9 cellular contexts compared by ENCODE assay signal in genomic region chr1:232627645-232628334, GRCh38. TPM values are rescaled to one million over a fixed set of nuclear protein-coding genes. Genes with fewer than 3 reads are reported as not detected.
DNase-seq lines count a peak whose midpoint lies in the region; ATAC-seq and TF ChIP-seq lines count a peak whose summit lies in the region.
"Had no signal": no experiment of that assay in that cellular context is flagged by ENCODE, and none has a peak within 500 bp of the region (broad histone marks: within the 10 kb centered on the region; RNA-seq: fewer than 3 reads in every experiment).

No MANE protein-coding gene starts in this region.

- peaks cover 16 to 25% of the 10 kb centered on the region in 2 donors for H3K4me1 Mint-ChIP-seq in natural killer cell

- ATAC-seq in natural killer cell (no peak), HG02938 (IDR thresholded peaks at IDR 0.05; ENCODE audit: unreplicated experiment) (no peak)

- DNase-seq in CD1c-positive myeloid dendritic cell (ENCODE audit: extremely low spot score) (peak; percentile 45), HAP-1 (ENCODE audit: low spot score in 2 of 2) (peak in 1 of 2 experiments; percentile 51), NCI-H526 (lab: John Stamatoyannopoulos, UW) (peak; percentile 38 to 64), coronary artery (ENCODE audit: low spot score) (no peak), natural killer cell (no peak), GM13976 (ENCODE audit: low spot score) (no peak), amniotic stem cell (lab: John Stamatoyannopoulos, UW) (no peak)

- no peaks in the 10 kb centered on the region for H3K36me3 Mint-ChIP-seq in natural killer cell

- intact Hi-C loops in natural killer cell (cut with micrococcal nuclease) = no loop called here

- H3K27ac ChIP-seq in coronary artery = no peak overlapping the region
- H3K27ac ChIP-seq: SK-N-MC had no signal

- peaks cover 18% of the 10 kb centered on the region for H3K4me1 ChIP-seq in HAP-1

- H3K27ac Mint-ChIP-seq in natural killer cell = no peak overlapping the region

- no peaks in the 10 kb centered on the region for H3K9me3 ChIP-seq in HAP-1

- H3K4me3 Mint-ChIP-seq in natural killer cell = no peak overlapping the region

- H3K36me3 ChIP-seq in HAP-1 (replicated peaks) = no peaks in the 10 kb centered on the region

- H3K27me3 Mint-ChIP-seq in natural killer cell (ENCODE audit: low read depth in 2 of 2) = peaks cover 54 to 61% of the 10 kb centered on the region in 2 donors

- in situ Hi-C loops in HAP-1 (cut with MboI; ENCODE audit: low sequenced_read_pairs) (loop anchor here (10.0 kb wide), 1 partner anchor 313 kb away; no protein-coding TSS in a partner anchor), GM13976 (cut with MboI; ENCODE audit: low sequenced_read_pairs, unreplicated experiment) (loop anchor here (25.0 kb wide), 1 partner anchor 765 kb away; no protein-coding TSS in a partner anchor)

- H3K4me3 ChIP-seq in HAP-1 (peak overlapping the region; percentile 59; the same call in 1 of the 2 replicates), coronary artery (peak overlapping the region; percentile 95)
- H3K4me3 ChIP-seq: SK-N-MC had no signal

- TF ChIP-seq CTCF in coronary artery (IDR thresholded peaks at IDR 0.05) = no peak
- peak; percentile 23 for TF ChIP-seq CTCF in natural killer cell (IDR thresholded peaks at IDR 0.05)
- no peak for TF ChIP-seq CTCF in GM13976 (IDR thresholded peaks at IDR 0.05; ENCODE audit: borderline replicate concordance, control extremely low read depth, extremely low read depth, insufficient read depth, missing control alignments)

- no peaks in the 10 kb centered on the region for H3K9me3 Mint-ChIP-seq in natural killer cell

- H3K27me3 ChIP-seq in HAP-1 (ENCODE audit: low read depth) = no peaks in the 10 kb centered on the region

RNA-seq across cellular contexts. Expression of gene SIPA1L2, which starts 2.1 kb away (rescaled TPM):
- total RNA-seq in natural killer cell = 1 to 10 TPM; 1.5 to 2.3 (median 1.6) TPM

Comparison
In these comparisons a context has a peak if more than half of its experiments do, and no peak if none do; other contexts are left out.
1. DNase-seq: peak in CD1c-positive myeloid dendritic cell (single experiment) and NCI-H526 (2 of 2); none in coronary artery (single experiment), natural killer cell (single experiment), GM13976 (single experiment) and amniotic stem cell (single experiment).